Comparison of ENCODE assay signal across 1 cellular context in genomic region chr11:35663408-35663702, GRCh38.
TF ChIP-seq lines count a peak whose summit lies in the region.

No MANE protein-coding gene starts in this region.

TF ChIP-seq in liver, 16 proteins besides CTCF, POLR2A, EP300 and RAD21 (continued from another document):
- no peak for TF ChIP-seq ZBTB33 (IDR thresholded peaks at IDR 0.05)
